18 cellular contexts compared by ENCODE assay signal in genomic region chrX:30822719-30823118, GRCh38.
A peak's percentile ranks its signal among the peaks of the same experiment; 100 is the strongest.
DNase-seq lines count a peak whose midpoint lies in the region; ATAC-seq and TF ChIP-seq lines count a peak whose summit lies in the region.
"Had no signal": no experiment of that assay in that cellular context is flagged by ENCODE, and none has a peak within 500 bp of the region (broad histone marks: within the 10 kb centered on the region; RNA-seq: fewer than 3 reads in every experiment).

No MANE protein-coding gene starts in this region.

- H3K36me3 ChIP-seq in OCI-LY7 (ENCODE audit: insufficient read depth, low read length) = no peaks in the 10 kb centered on the region
- H3K36me3 ChIP-seq in right atrium auricular region = no peaks in the 10 kb centered on the region
- H3K36me3 ChIP-seq: HAP-1, SJSA1 had no signal

- H3K4me1 ChIP-seq in OCI-LY7 (ENCODE audit: insufficient read depth, low read length, poor library complexity, severe bottlenecking) = peaks cover 22% of the 10 kb centered on the region
- no peaks in the 10 kb centered on the region for H3K4me1 ChIP-seq in foreskin keratinocyte
- no peaks in the 10 kb centered on the region for H3K4me1 ChIP-seq in right atrium auricular region
- H3K4me1 ChIP-seq: SJSA1 had no signal

- ATAC-seq in HG02840 (IDR thresholded peaks at IDR 0.05; ENCODE audit: low FRiP score, unreplicated experiment) (peak; percentile 10), foreskin keratinocyte (peak; percentile 66), HG03460 (IDR thresholded peaks at IDR 0.05; ENCODE audit: unreplicated experiment) (no peak)

- H3K4me2 ChIP-seq in OCI-LY7 (ENCODE audit: low read length) = peak overlapping the region; percentile 46

- POLR2A ChIA-PET in OCI-LY7 (lab: Charles Lee) = interaction anchor here (0.5 kb wide), 1 partner anchor 234 kb away, joined by 5 read pairs; no protein-coding TSS in a partner anchor

- no peak overlapping the region for H3K4me3 ChIP-seq in OCI-LY7 (ENCODE audit: low read depth, low read length, poor library complexity, severe bottlenecking)
- H3K4me3 ChIP-seq in right atrium auricular region = no peak overlapping the region
- H3K4me3 ChIP-seq: HAP-1, SJSA1 had no signal

- CTCF ChIA-PET in OCI-LY7 (lab: Charles Lee; ENCODE audit: unreplicated experiment) = interaction anchor here (1.0 kb wide), 1 partner anchor 12 kb away, joined by 3 read pairs; no protein-coding TSS in a partner anchor

- H2AFZ ChIP-seq in OCI-LY7 (ENCODE audit: low read length) = peak overlapping the region; percentile 96

- H3K27me3 ChIP-seq in foreskin keratinocyte (no peaks in the 10 kb centered on the region), right atrium auricular region (peaks cover 0 to 6% of the 10 kb centered on the region in 2 donors)
- H3K27me3 ChIP-seq: SJSA1 had no signal

- no peaks in the 10 kb centered on the region for H3K79me2 ChIP-seq in OCI-LY7 (ENCODE audit: insufficient read depth, low read depth, low read length)

- H3K27ac ChIP-seq in OCI-LY7 (ENCODE audit: low read depth, low read length, poor library complexity, severe bottlenecking) = peak overlapping the region; percentile 43
- no peak overlapping the region for H3K27ac ChIP-seq in foreskin keratinocyte
- no peak overlapping the region for H3K27ac ChIP-seq in right atrium auricular region
- H3K27ac ChIP-seq: SJSA1 had no signal

- intact Hi-C loops in OCI-LY7 (cut with micrococcal nuclease; ENCODE audit: unreplicated experiment) = loop anchor here (5.0 kb wide), 2 partner anchors 65 to 85 kb away; partner anchors contain the start of gene TAB3

- H4K20me1 ChIP-seq in OCI-LY7 (ENCODE audit: insufficient read depth, low read length) = no peaks in the 10 kb centered on the region

- BruUV-seq in OCI-LY7 (replicated peaks; lab: Mats Ljungman, UMichigan) = no TSS peak

- no peak for TF ChIP-seq CTCF in OCI-LY7 (conservative IDR thresholded peaks at IDR 0.05; ENCODE audit: low read length)
- TF ChIP-seq CTCF in foreskin keratinocyte (conservative IDR thresholded peaks at IDR 0.05) = no peak
- TF ChIP-seq CTCF in right atrium auricular region (IDR thresholded peaks at IDR 0.05) = no peak

- H3K9me2 ChIP-seq in OCI-LY7 (ENCODE audit: insufficient read depth, low read length) = no peaks in the 10 kb centered on the region

- H3K9me3 ChIP-seq in OCI-LY7 (ENCODE audit: low read length) = no peaks in the 10 kb centered on the region
- no peaks in the 10 kb centered on the region for H3K9me3 ChIP-seq in right atrium auricular region
- H3K9me3 ChIP-seq: HAP-1, SJSA1 had no signal

- DNase-seq in EH (ENCODE audit: low read depth) (peak; percentile 3), OCI-LY7 (ENCODE audit: low spot score) (no peak), foreskin keratinocyte (peak in 1 of 2 donors; percentile 69), right atrium auricular region (ENCODE audit: low spot score) (no peak), D341Med (ENCODE audit: low spot score) (no peak), NCI-H1105 treated with DMSO at 0.1 percent for 48 hours (lab: John Stamatoyannopoulos, UW) (no peak)
- DNase-seq: AML-193; COR-L47; NCI-H1048; NCI-H1694; NCI-H2107; NCI-H2227 treated with DMSO at 0.1 percent for 48 hours; NK-92 treated with Interleukin-12 subunit alpha and Interleukin-12 subunit beta, amount 100 ng/mL, for 24 hours; SW 1271 had no signal
